Comparison of ENCODE assay signal across 25 cellular contexts in genomic region chr6:4503700-4504099, GRCh38.
"Had no signal": no experiment of that assay in that cellular context is flagged by ENCODE, and none has a peak within 500 bp of the region (broad histone marks: within the 10 kb centered on the region; RNA-seq: fewer than 3 reads in every experiment).

No MANE protein-coding gene starts in this region.

- DNase-seq: cerebellar nuclear complex; effector memory CD8-positive, alpha-beta T cell; esophagus squamous epithelium; foreskin fibroblast; glutamatergic neuron; left colon; left ventricle myocardium superior; naive thymus-derived CD4-positive, alpha-beta T cell; nephron progenitor cell; right cardiac atrium; small intestine; stimulated activated CD4-positive, alpha-beta T cell treated with anti-CD3 and anti-CD28 coated beads, Interleukin-12 subunit alpha, Interleukin-12 subunit beta, amount 100 ng/mL, for 4 hours; stimulated activated CD4-positive, alpha-beta T cell treated with anti-CD3 and anti-CD28 coated beads, Interleukin-2, amount 100 ng/mL, for 48 hours; stimulated activated CD8-positive, alpha-beta memory T cell treated with anti-CD3 and anti-CD28 coated beads, Interleukin-4, amount 100 ng/mL, for 48 hours; stimulated activated naive CD8-positive, alpha-beta T cell treated with anti-CD3 and anti-CD28 coated beads, Interleukin-15, Interleukin-2, amounts not matched to agents 100 U/mL and 50 U/mL, for 24 hours; thyroid gland; upper lobe of left lung had no signal

- H3K9me3 Mint-ChIP-seq: effector memory CD8-positive, alpha-beta T cell; stimulated activated effector memory CD8-positive, alpha-beta T cell treated with anti-CD3 and anti-CD28 coated beads, Interleukin-12 subunit alpha, Interleukin-12 subunit beta, amount 100 ng/mL, for 72 hours had no signal

- H3K4me3 ChIP-seq: esophagus squamous epithelium, gastroesophageal sphincter, lung, suprapubic skin, thyroid gland, upper lobe of left lung, vagina had no signal

- ATAC-seq: effector memory CD8-positive, alpha-beta T cell; gastroesophageal sphincter; left colon; left ventricle myocardium superior; naive thymus-derived CD4-positive, alpha-beta T cell; right cardiac atrium; stimulated activated effector memory CD8-positive, alpha-beta T cell treated with anti-CD3 and anti-CD28 coated beads, Interleukin-12 subunit alpha, Interleukin-12 subunit beta, amount 100 ng/mL, for 72 hours; stimulated activated naive CD8-positive, alpha-beta T cell treated with anti-CD3 and anti-CD28 coated beads, Interleukin-15, Interleukin-2, amounts not matched to agents 100 U/mL and 50 U/mL, for 24 hours had no signal

- H3K4me1 ChIP-seq: esophagus squamous epithelium, gastroesophageal sphincter, suprapubic skin, upper lobe of left lung, vagina had no signal

- H3K27me3 ChIP-seq: esophagus squamous epithelium, gastroesophageal sphincter, neutrophil, suprapubic skin, thyroid gland, upper lobe of left lung, vagina had no signal

- H3K27ac Mint-ChIP-seq: dendritic cell treated with granulocyte-macrophage colony-stimulating factor and Interleukin-4, amounts not matched to agents 40 ng/mL and 50 ng/mL, for 4 days; effector memory CD8-positive, alpha-beta T cell; naive thymus-derived CD4-positive, alpha-beta T cell; nephron progenitor cell; progenitor cell of endocrine pancreas; stimulated activated effector memory CD8-positive, alpha-beta T cell treated with anti-CD3 and anti-CD28 coated beads, Interleukin-12 subunit alpha, Interleukin-12 subunit beta, amount 100 ng/mL, for 72 hours had no signal

- H3K4me3 Mint-ChIP-seq: dendritic cell treated with granulocyte-macrophage colony-stimulating factor and Interleukin-4, amounts not matched to agents 40 ng/mL and 50 ng/mL, for 4 days; effector memory CD8-positive, alpha-beta T cell; naive thymus-derived CD4-positive, alpha-beta T cell; nephron progenitor cell; stimulated activated effector memory CD8-positive, alpha-beta T cell treated with anti-CD3 and anti-CD28 coated beads, Interleukin-12 subunit alpha, Interleukin-12 subunit beta, amount 100 ng/mL, for 72 hours had no signal

- H3K36me3 Mint-ChIP-seq: naive thymus-derived CD4-positive, alpha-beta T cell; stimulated activated effector memory CD8-positive, alpha-beta T cell treated with anti-CD3 and anti-CD28 coated beads, Interleukin-12 subunit alpha, Interleukin-12 subunit beta, amount 100 ng/mL, for 72 hours had no signal

- H3K9me3 ChIP-seq: esophagus squamous epithelium, gastroesophageal sphincter, neutrophil, suprapubic skin, thyroid gland, upper lobe of left lung, vagina had no signal

- H3K27ac ChIP-seq: esophagus squamous epithelium, gastroesophageal sphincter, neutrophil, suprapubic skin, thyroid gland, upper lobe of left lung, vagina had no signal

- H3K4me1 Mint-ChIP-seq: naive thymus-derived CD4-positive, alpha-beta T cell; nephron progenitor cell; stimulated activated effector memory CD8-positive, alpha-beta T cell treated with anti-CD3 and anti-CD28 coated beads, Interleukin-12 subunit alpha, Interleukin-12 subunit beta, amount 100 ng/mL, for 72 hours had no signal

- H3K36me3 ChIP-seq: esophagus squamous epithelium, gastroesophageal sphincter, neutrophil, suprapubic skin, thyroid gland, upper lobe of left lung, vagina had no signal
